ENCODE assay signal across 11 cellular contexts in the genomic region with DNA sequence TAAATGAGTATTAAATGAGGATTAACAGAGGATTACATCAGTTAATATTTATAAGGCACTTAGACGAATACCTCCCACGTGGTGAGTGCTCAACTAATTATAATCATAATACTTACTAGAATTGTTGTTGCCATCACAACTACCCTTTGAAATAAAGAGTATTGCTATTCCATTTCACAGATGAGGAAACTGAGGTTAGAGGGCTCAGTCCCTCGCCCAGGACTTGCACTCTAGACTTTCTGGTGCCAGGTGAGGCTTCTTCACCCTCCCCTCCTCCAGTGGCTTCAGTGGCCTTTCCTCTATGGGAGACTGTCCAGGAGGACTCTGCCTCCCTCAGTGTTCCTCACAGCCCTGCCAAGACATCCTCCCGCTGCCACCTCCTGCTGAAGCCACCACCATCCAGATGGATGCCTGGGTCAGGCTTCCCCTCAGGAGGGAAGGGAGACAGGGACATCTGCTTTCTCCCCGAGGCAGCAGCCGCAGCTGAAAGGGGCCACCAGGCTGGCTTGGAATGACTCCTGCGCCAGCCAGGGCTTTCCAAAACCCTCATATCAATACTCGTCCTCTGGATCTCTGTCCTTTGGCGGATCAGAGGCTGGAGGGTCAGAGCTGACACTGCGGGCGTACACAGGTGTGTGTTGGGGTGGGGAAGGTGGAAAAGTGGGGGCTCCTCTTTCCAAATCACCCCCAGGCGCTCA.
DNase-seq lines count a peak whose midpoint lies in the region; ATAC-seq and TF ChIP-seq lines count a peak whose summit lies in the region.
"Had no signal": no experiment of that assay in that cellular context is flagged by ENCODE, and none has a peak within 500 bp of the region (broad histone marks: within the 10 kb centered on the region; RNA-seq: fewer than 3 reads in every experiment).

No MANE protein-coding gene starts in this region.

- H3K9ac ChIP-seq in duodenal mucosa (ENCODE audit: low read depth in 1 of 2, low read length in 2 of 2): peak overlapping the region; percentile 39 to 62
- peak overlapping the region; percentile 53 for H3K9ac ChIP-seq in mucosa of stomach (ENCODE audit: low read length)

- peak overlapping the region; percentile 89 for H3K4me3 Mint-ChIP-seq in type B pancreatic cell
- H3K4me3 Mint-ChIP-seq: activated B cell treated with CpG ODN at 0.5 μM for 24 hours, HFFc6 had no signal

- H3K27ac Mint-ChIP-seq in type B pancreatic cell: peak overlapping the region; percentile 85
- H3K27ac Mint-ChIP-seq: activated B cell treated with CpG ODN at 0.5 μM for 24 hours; activated naive CD4-positive, alpha-beta T cell treated with anti-CD3 and anti-CD28 coated beads, Interleukin-2, amount 50 U/mL, for 72 hours; HFFc6 had no signal

- H3K9me3 Mint-ChIP-seq in type B pancreatic cell: no peaks in the 10 kb centered on the region
- H3K9me3 Mint-ChIP-seq: activated B cell treated with CpG ODN at 0.5 μM for 24 hours had no signal

- no peak overlapping the region for H3K27ac ChIP-seq in duodenal mucosa (ENCODE audit: low read depth, low read length)

- H3K36me3 Mint-ChIP-seq in type B pancreatic cell: no peaks in the 10 kb centered on the region
- H3K36me3 Mint-ChIP-seq: activated naive CD4-positive, alpha-beta T cell treated with anti-CD3 and anti-CD28 coated beads, Interleukin-2, amount 50 U/mL, for 72 hours had no signal

- H3K4me3 ChIP-seq in duodenal mucosa (ENCODE audit: low read depth in 1 of 2, low read length in 2 of 2) (peak overlapping the region; percentile 60 to 70), mucosa of stomach (ENCODE audit: low read length) (peak overlapping the region; percentile 19)

- H3K36me3 ChIP-seq in duodenal mucosa (ENCODE audit: control insufficient read depth in 1 of 2, insufficient read depth in 2 of 2, low read length in 2 of 2) (no peaks in the 10 kb centered on the region), mucosa of stomach (ENCODE audit: control insufficient read depth, insufficient read depth, low read length) (no peaks in the 10 kb centered on the region)

- no peak for ATAC-seq in HG02981 (IDR thresholded peaks at IDR 0.05; ENCODE audit: unreplicated experiment)
- no peak for ATAC-seq in GM18867 (IDR thresholded peaks at IDR 0.05; ENCODE audit: unreplicated experiment)
- ATAC-seq: activated naive CD4-positive, alpha-beta T cell treated with anti-CD3 and anti-CD28 coated beads, Interleukin-2, amount 50 U/mL, for 72 hours had no signal

- no peak for TF ChIP-seq CTCF in type B pancreatic cell (conservative IDR thresholded peaks at IDR 0.05)

- H3K4me1 ChIP-seq in duodenal mucosa (ENCODE audit: control insufficient read depth in 1 of 2, insufficient read depth in 2 of 2, low read length in 2 of 2) (peaks cover 6 to 9% of the 10 kb centered on the region in 2 donors), mucosa of stomach (ENCODE audit: control insufficient read depth, insufficient read depth, low read length) (peaks cover 11% of the 10 kb centered on the region)

- H3K27me3 Mint-ChIP-seq in type B pancreatic cell: no peaks in the 10 kb centered on the region

- peaks cover 31% of the 10 kb centered on the region for H3K4me1 Mint-ChIP-seq in type B pancreatic cell (ENCODE audit: unreplicated experiment)
- H3K4me1 Mint-ChIP-seq: activated B cell treated with CpG ODN at 0.5 μM for 24 hours had no signal

- H3K9me3 ChIP-seq in duodenal mucosa (ENCODE audit: control insufficient read depth in 1 of 2, low read length in 2 of 2): no peaks in the 10 kb centered on the region
- no peaks in the 10 kb centered on the region for H3K9me3 ChIP-seq in mucosa of stomach (ENCODE audit: control insufficient read depth, low read length)

- H3K27me3 ChIP-seq in duodenal mucosa (ENCODE audit: control insufficient read depth in 1 of 2, insufficient read depth in 2 of 2, low read length in 2 of 2) (no peaks in the 10 kb centered on the region), mucosa of stomach (ENCODE audit: control insufficient read depth, insufficient read depth, low read length) (peaks cover 15% of the 10 kb centered on the region)

- DNase-seq in NCI-H524 (lab: John Stamatoyannopoulos, UW): peak; percentile 61 to 79
- DNase-seq in NCI-H524 treated with DMSO at 0.1 percent for 48 hours (lab: John Stamatoyannopoulos, UW): no peak
- no peak for DNase-seq in type B pancreatic cell (ENCODE audit: extremely low spot score, unreplicated experiment)
- no peak for DNase-seq in NCI-H2029 (lab: John Stamatoyannopoulos, UW)
- DNase-seq: activated B cell treated with CpG ODN at 0.5 μM for 24 hours, HFFc6 had no signal

Comparison
In these comparisons a context has a peak if more than half of its experiments do, and no peak if none do; other contexts are left out.
1. DNase-seq: peak in NCI-H524 (2 of 2); none in NCI-H524 treated with DMSO at 0.1 percent for 48 hours (single experiment), type B pancreatic cell (single experiment) and NCI-H2029 (single experiment).